8 cellular contexts compared by ENCODE assay signal in genomic region chr7:143003393-143004051, GRCh38. TPM values are rescaled to one million over a fixed set of nuclear protein-coding genes. Genes with fewer than 3 reads are reported as not detected.
A peak's percentile ranks its signal among the peaks of the same experiment; 100 is the strongest.
DNase-seq lines count a peak whose midpoint lies in the region; ATAC-seq and TF ChIP-seq lines count a peak whose summit lies in the region.

No MANE protein-coding gene starts in this region.

- peak in 6 of 7 experiments; percentile 13 to 59 (median 32) for DNase-seq in CD8-positive, alpha-beta T cell
- DNase-seq in HK-2 (ENCODE audit: unreplicated experiment) (peak; percentile 6), RPMI7951 (ENCODE audit: low read depth) (peak; percentile 44), astrocyte of the hippocampus (ENCODE audit: low read depth, low spot score) (peak; percentile 58), ureter (ENCODE audit: low spot score) (no peak)
- peak; percentile 2 to 14 for DNase-seq in stimulated activated CD4-positive, alpha-beta T cell treated with anti-CD3 and anti-CD28 coated beads, Interleukin-15, amount 100 ng/mL, for 48 hours (ENCODE audit: low read depth in 2 of 2)

- intact Hi-C loops in CD8-positive, alpha-beta T cell (cut with DNase I, micrococcal nuclease), result loop anchor here (1.0 to 10.0 kb wide), 10 partner anchors 149 to 1026 kb away; no protein-coding TSS in a partner anchor

- no peaks in the 10 kb centered on the region for H3K36me3 Mint-ChIP-seq in CD8-positive, alpha-beta T cell

- H3K27ac ChIP-seq in CD8-positive, alpha-beta T cell (ENCODE audit: low read depth, low read length), result no peak overlapping the region
- H3K27ac ChIP-seq in iPS-20b (ENCODE audit: low read length), result no peak overlapping the region

- ATAC-seq in CD8-positive, alpha-beta T cell, result peak; percentile 72
- peak; percentile 56 for ATAC-seq in GM19023 (IDR thresholded peaks at IDR 0.05; ENCODE audit: unreplicated experiment)

- no peak overlapping the region for H3K4me3 ChIP-seq in CD8-positive, alpha-beta T cell (ENCODE audit: low read depth, low read length)
- H3K4me3 ChIP-seq in iPS-20b (ENCODE audit: low read length), result 0 out of 2 replicates have a peak overlapping the region, but pooled peaks have one; percentile 15

- peak; percentile 76 for TF ChIP-seq CTCF in CD8-positive, alpha-beta T cell (IDR thresholded peaks at IDR 0.05)

- no peaks in the 10 kb centered on the region for H3K4me1 ChIP-seq in CD8-positive, alpha-beta T cell (ENCODE audit: insufficient read depth, low read length)
- no peaks in the 10 kb centered on the region for H3K4me1 ChIP-seq in iPS-20b (ENCODE audit: insufficient read depth, low read length)

- H3K4me1 Mint-ChIP-seq in CD8-positive, alpha-beta T cell (ENCODE audit: low read depth), result peaks cover 8% of the 10 kb centered on the region

- H3K36me3 ChIP-seq in CD8-positive, alpha-beta T cell (ENCODE audit: insufficient read depth, low read length), result no peaks in the 10 kb centered on the region
- H3K36me3 ChIP-seq in iPS-20b (ENCODE audit: insufficient read depth, low read depth, low read length), result no peaks in the 10 kb centered on the region

- no peaks in the 10 kb centered on the region for H3K9me3 Mint-ChIP-seq in CD8-positive, alpha-beta T cell

- H3K9me3 ChIP-seq in CD8-positive, alpha-beta T cell (ENCODE audit: low read length), result no peaks in the 10 kb centered on the region
- H3K9me3 ChIP-seq in iPS-20b (ENCODE audit: insufficient read depth, low read depth, low read length), result no peaks in the 10 kb centered on the region; the same call in 1 of the 2 replicates

- H3K27me3 Mint-ChIP-seq in CD8-positive, alpha-beta T cell (ENCODE audit: low read depth), result peaks cover 2% of the 10 kb centered on the region

- H3K9ac ChIP-seq in iPS-20b (ENCODE audit: low read depth, low read length), result no peak overlapping the region

- POLR2A ChIA-PET in CD8-positive, alpha-beta T cell (lab: Charles Lee), result interaction anchor here (0.9 kb wide), 1 partner anchor 192 kb away, joined by 4 read pairs; no protein-coding TSS in a partner anchor

- H3K4me3 Mint-ChIP-seq in CD8-positive, alpha-beta T cell, result peak overlapping the region; percentile 81

- CTCF ChIA-PET in CD8-positive, alpha-beta T cell (lab: Charles Lee), result interaction anchor here (0.5 to 13.8 kb wide), 39 partner anchors 10 to 700 kb away, joined by 3 to 256 read pairs (median 3); partner anchors contain the start of genes EPHB6 and TAS2R40

- no peak overlapping the region for H3K27ac Mint-ChIP-seq in CD8-positive, alpha-beta T cell

- H3K27me3 ChIP-seq in CD8-positive, alpha-beta T cell (ENCODE audit: insufficient read depth, low read length), result no peaks in the 10 kb centered on the region
- H3K27me3 ChIP-seq in iPS-20b (ENCODE audit: insufficient read depth, low read length), result no peaks in the 10 kb centered on the region

RNA-seq across cellular contexts. Expression of gene OR9A2, which starts 23.4 kb away (rescaled TPM):
- not detected for total RNA-seq in CD8-positive, alpha-beta T cell
- not detected in 2 replicates for total RNA-seq in RPMI7951 (2014; rRNA removed; shearing (Covaris generic))
- not detected for total RNA-seq in ureter

RNA-seq across cellular contexts. Expression of gene KEL, which starts 41.4 kb away (rescaled TPM):
- total RNA-seq in CD8-positive, alpha-beta T cell, result under 1 TPM in 1 of 2 experiments, not detected in 1; 0.46 TPM
- total RNA-seq in RPMI7951 (2014; rRNA removed; shearing (Covaris generic)), result not detected in 2 replicates
- 1.3 TPM for total RNA-seq in ureter

RNA-seq across cellular contexts. Expression of gene OR6V1, which starts 48.6 kb away (rescaled TPM):
- total RNA-seq in CD8-positive, alpha-beta T cell, result not detected
- not detected in 2 replicates for total RNA-seq in RPMI7951 (2014; rRNA removed; shearing (Covaris generic))
- total RNA-seq in ureter, result not detected
